ENCODE assay signal across 14 cellular contexts in the genomic region with DNA sequence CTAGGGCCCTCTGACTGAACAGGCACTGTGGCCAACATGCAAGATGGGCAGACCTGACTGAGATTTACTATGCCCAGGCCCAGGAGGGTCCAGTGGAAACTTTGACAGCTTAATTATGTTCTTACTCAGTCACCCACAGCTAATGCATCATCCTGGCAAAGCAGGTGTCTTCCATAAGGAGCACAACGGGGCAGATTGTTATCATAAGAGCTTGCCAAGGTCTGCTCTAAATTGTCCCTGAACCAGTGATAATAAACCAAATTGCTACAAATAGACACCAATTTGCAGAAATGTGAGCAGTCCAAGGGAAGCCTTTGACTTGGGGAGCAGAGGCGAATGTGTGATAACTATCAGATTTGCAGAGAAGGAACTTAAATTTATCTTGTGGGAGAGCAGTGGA.
"Had no signal": no experiment of that assay in that cellular context is flagged by ENCODE, and none has a peak within 500 bp of the region (broad histone marks: within the 10 kb centered on the region; RNA-seq: fewer than 3 reads in every experiment).

No MANE protein-coding gene starts in this region.

- DNase-seq: activated B cell treated with CpG ODN at 0.5 μM for 24 hours; activated CD4-positive, alpha-beta T cell treated with anti-CD3 and anti-CD28 coated beads for 36 hours; activated CD4-positive, alpha-beta T cell treated with anti-CD3 and anti-CD28 coated beads, Interleukin-2, amount 50 U/mL, for 48 hours; activated CD8-positive, alpha-beta memory T cell treated with anti-CD3 and anti-CD28 coated beads, Interleukin-2, amount 50 U/mL, for 48 hours; activated naive CD4-positive, alpha-beta T cell treated with Interleukin-2 at 50 U/mL for 16 hours; activated naive CD8-positive, alpha-beta T cell treated with anti-CD3 and anti-CD28 coated beads for 36 hours; activated T-cell treated with anti-CD3 and anti-CD28 coated beads, Interleukin-2, amount 50 U/mL, for 4 hours; foreskin fibroblast; left ventricle myocardium inferior; naive thymus-derived CD8-positive, alpha-beta T cell; spleen; stimulated activated CD4-positive, alpha-beta T cell treated with anti-CD3 and anti-CD28 coated beads, Interleukin-4, amount 100 ng/mL, for 1 hour; stimulated activated naive CD4-positive, alpha-beta T cell; upper lobe of right lung had no signal
